ENCODE assay signal across 14 cellular contexts in genomic region chr9:135928074-135928730, GRCh38. TPM values are rescaled to one million over a fixed set of nuclear protein-coding genes. Genes with fewer than 3 reads are reported as not detected.
DNase-seq lines count a peak whose midpoint lies in the region; ATAC-seq and TF ChIP-seq lines count a peak whose summit lies in the region.
"Had no signal": no experiment of that assay in that cellular context is flagged by ENCODE, and none has a peak within 500 bp of the region (broad histone marks: within the 10 kb centered on the region; RNA-seq: fewer than 3 reads in every experiment).

No MANE protein-coding gene starts in this region.

- no peak overlapping the region for H3K4me2 ChIP-seq in H9 (ENCODE audit: insufficient read depth, insufficient read length, low read length)

- H3K56ac ChIP-seq in H9 (ENCODE audit: insufficient read length, low read depth, low read length), result no peak overlapping the region

- H3K36me3 ChIP-seq in NT2/D1 (ENCODE audit: insufficient read depth, insufficient read length, low read length), result peaks cover 52% of the 10 kb centered on the region
- H3K36me3 ChIP-seq in endodermal cell (ENCODE audit: control insufficient read depth, insufficient read depth, low read length), result peaks cover 15% of the 10 kb centered on the region

- no peak overlapping the region for H3K18ac ChIP-seq in H9 (ENCODE audit: insufficient read length, low read depth, low read length)

- H3K27me3 Mint-ChIP-seq in H9 (ENCODE audit: low read depth), result no peaks in the 10 kb centered on the region
- H3K27me3 Mint-ChIP-seq in endodermal cell (ENCODE audit: insufficient read depth), result no peaks in the 10 kb centered on the region
- no peaks in the 10 kb centered on the region for H3K27me3 Mint-ChIP-seq in progenitor cell of endocrine pancreas
- H3K27me3 Mint-ChIP-seq in activated T-cell treated with anti-CD3 and anti-CD28 coated beads, Interleukin-2, amount 50 U/mL, for 4 hours (ENCODE audit: low read depth), result no peaks in the 10 kb centered on the region
- H3K27me3 Mint-ChIP-seq: B cell had no signal

- H3K9me3 ChIP-seq in H9 (ENCODE audit: control insufficient read depth, low read depth, low read length), result no peaks in the 10 kb centered on the region
- no peaks in the 10 kb centered on the region for H3K9me3 ChIP-seq in NT2/D1 (ENCODE audit: insufficient read depth, low read length)
- no peaks in the 10 kb centered on the region for H3K9me3 ChIP-seq in endodermal cell (ENCODE audit: control insufficient read depth, low read length)

- no peak overlapping the region for H2BK5ac ChIP-seq in H9 (ENCODE audit: insufficient read length, low read length)

- H3K9ac ChIP-seq in H9 (ENCODE audit: extremely low read depth, insufficient read length, low read length), result no peak overlapping the region
- peak overlapping the region; percentile 11 for H3K9ac ChIP-seq in NT2/D1 (ENCODE audit: insufficient read length, low read depth)
- no peak overlapping the region for H3K9ac ChIP-seq in endodermal cell (ENCODE audit: extremely low read depth, low read length, poor library complexity, severe bottlenecking)

- H2BK12ac ChIP-seq in H9 (ENCODE audit: insufficient read length, low read depth, low read length), result no peak overlapping the region

- H3K23ac ChIP-seq in H9 (ENCODE audit: insufficient read length, low read depth, low read length), result no peak overlapping the region

- no peak overlapping the region for H3T11ph ChIP-seq in H9 (ENCODE audit: low read length)

- no peaks in the 10 kb centered on the region for H4K20me1 ChIP-seq in H9 (ENCODE audit: control insufficient read depth, insufficient read depth, insufficient read length)

- peaks cover 0 to 10% of the 10 kb centered on the region in 2 experiments; a peak in 3 of 4 replicates for H3K4me1 Mint-ChIP-seq in H9
- H3K4me1 Mint-ChIP-seq in endodermal cell, result no peaks in the 10 kb centered on the region
- H3K4me1 Mint-ChIP-seq in progenitor cell of endocrine pancreas (ENCODE audit: low read depth), result no peaks in the 10 kb centered on the region
- H3K4me1 Mint-ChIP-seq in activated T-cell treated with anti-CD3 and anti-CD28 coated beads, Interleukin-2, amount 50 U/mL, for 4 hours (ENCODE audit: low read depth), result peaks cover 32% of the 10 kb centered on the region
- H3K4me1 Mint-ChIP-seq: B cell had no signal

- H3K36me3 Mint-ChIP-seq in H9 (ENCODE audit: insufficient read depth in 1 of 3, low read depth in 3 of 3) (peaks cover 16 to 40% (median 35%) of the 10 kb centered on the region in 3 experiments; a peak in 6 of 7 replicates), endodermal cell (ENCODE audit: low read depth) (peaks cover 40% of the 10 kb centered on the region), progenitor cell of endocrine pancreas (ENCODE audit: insufficient read depth) (peaks cover 7% of the 10 kb centered on the region)
- H3K36me3 Mint-ChIP-seq in activated T-cell treated with anti-CD3 and anti-CD28 coated beads, Interleukin-2, amount 50 U/mL, for 4 hours (ENCODE audit: insufficient read depth), result peaks cover 18% of the 10 kb centered on the region

- no peaks in the 10 kb centered on the region for H3K23me2 ChIP-seq in H9 (ENCODE audit: insufficient read length, low read depth, low read length, poor library complexity, severe bottlenecking)

- no peak overlapping the region for H2BK15ac ChIP-seq in H9 (ENCODE audit: low read depth, low read length)

- H3K4ac ChIP-seq in H9 (ENCODE audit: low read depth, low read length), result no peak overlapping the region

- no peaks in the 10 kb centered on the region for H3K4me1 ChIP-seq in H9 (ENCODE audit: insufficient read depth, low read length)
- H3K4me1 ChIP-seq in NT2/D1 (ENCODE audit: insufficient read depth, insufficient read length), result peaks cover 15% of the 10 kb centered on the region
- no peaks in the 10 kb centered on the region for H3K4me1 ChIP-seq in endodermal cell (ENCODE audit: control insufficient read depth, insufficient read depth, low read length)

- H4K91ac ChIP-seq in H9 (ENCODE audit: insufficient read length, low read depth, low read length), result no peak overlapping the region

- H3K4me3 Mint-ChIP-seq in H9 (peak overlapping the region in 1 of 2 experiments; percentile 12; a peak in 1 of 5 replicates), endodermal cell (no peak overlapping the region), progenitor cell of endocrine pancreas (ENCODE audit: low read depth) (no peak overlapping the region)
- no peak overlapping the region for H3K4me3 Mint-ChIP-seq in activated T-cell treated with anti-CD3 and anti-CD28 coated beads, Interleukin-2, amount 50 U/mL, for 4 hours
- H3K4me3 Mint-ChIP-seq: B cell; CD8-positive, alpha-beta T cell had no signal

- H3K27ac ChIP-seq in H9 (ENCODE audit: insufficient read length, low read depth, low read length) (no peak overlapping the region), endodermal cell (ENCODE audit: low read depth, low read length) (no peak overlapping the region)
- H3K27ac ChIP-seq: SK-N-MC had no signal

- H2BK20ac ChIP-seq in H9 (ENCODE audit: low read depth, low read length, poor library complexity, severe bottlenecking), result no peak overlapping the region

- H4K8ac ChIP-seq in H9 (replicated peaks; ENCODE audit: insufficient read length, low read depth, low read length), result no peak overlapping the region

- H3K27ac Mint-ChIP-seq in H9, result peak overlapping the region; percentile 11 to 81 (median 13); a peak in 2 of 7 replicates
- peak overlapping the region; percentile 31 for H3K27ac Mint-ChIP-seq in endodermal cell
- H3K27ac Mint-ChIP-seq in progenitor cell of endocrine pancreas, result peak overlapping the region; percentile 10
- H3K27ac Mint-ChIP-seq: B cell; CD8-positive, alpha-beta T cell had no signal

- H3K9me3 Mint-ChIP-seq in H9, result no peaks in the 10 kb centered on the region
- no peaks in the 10 kb centered on the region for H3K9me3 Mint-ChIP-seq in endodermal cell
- H3K9me3 Mint-ChIP-seq in progenitor cell of endocrine pancreas (ENCODE audit: low read depth), result no peaks in the 10 kb centered on the region
- no peaks in the 10 kb centered on the region for H3K9me3 Mint-ChIP-seq in activated T-cell treated with anti-CD3 and anti-CD28 coated beads, Interleukin-2, amount 50 U/mL, for 4 hours
- H3K9me3 Mint-ChIP-seq: CD8-positive, alpha-beta T cell had no signal

- no peak overlapping the region for H2AFZ ChIP-seq in H9 (ENCODE audit: low read length)

- H2BK120ac ChIP-seq in H9 (ENCODE audit: low read depth, low read length, poor library complexity, severe bottlenecking), result no peak overlapping the region

- H3K4me3 ChIP-seq in NT2/D1 (ENCODE audit: insufficient read length, low read depth) (no peak overlapping the region), endodermal cell (ENCODE audit: low read length) (no peak overlapping the region)
- H3K4me3 ChIP-seq: SK-N-MC had no signal

- no CpG with 5 or more reads among the region's 23 CpGs for WGBS in H9 (ENCODE audit: extremely low coverage, insufficient read length, low lambda C conversion rate)
- WGBS in endodermal cell (ENCODE audit: insufficient coverage in 1 of 2, insufficient read length in 1 of 2), 2 experiments, result 91 to 98% methylated on average over 15 to 23 of the region's 23 CpGs

- no peaks in the 10 kb centered on the region for H3K79me2 ChIP-seq in H9 (ENCODE audit: insufficient read depth, low read length)

- no peaks in the 10 kb centered on the region for H3K27me3 ChIP-seq in H9 (ENCODE audit: insufficient read depth, low read length)
- H3K27me3 ChIP-seq in NT2/D1 (ENCODE audit: insufficient read depth, insufficient read length), result no peaks in the 10 kb centered on the region
- no peaks in the 10 kb centered on the region for H3K27me3 ChIP-seq in endodermal cell (ENCODE audit: control insufficient read depth, insufficient read depth, low read length, poor library complexity, severe bottlenecking)

- no peak for DNase-seq in H9
- no peak for DNase-seq in NT2/D1 (ENCODE audit: low read depth, low spot score)
- no peak for DNase-seq in endodermal cell
- DNase-seq in progenitor cell of endocrine pancreas (ENCODE audit: low spot score, unreplicated experiment), result no peak
- DNase-seq in activated T-cell treated with anti-CD3 and anti-CD28 coated beads, Interleukin-2, amount 50 U/mL, for 4 hours, result no peak
- DNase-seq in NCI-H510A (lab: John Stamatoyannopoulos, UW), result no peak
- DNase-seq: CD8-positive, alpha-beta T cell; KBM-7; NCI-H1417 treated with DMSO at 0.1 percent for 48 hours; NCI-H2029 treated with DMSO at 0.1 percent for 48 hours; NCI-H524 had no signal

- TF ChIP-seq CTCF in H9 (conservative IDR thresholded peaks at IDR 0.05) (no peak), endodermal cell (conservative IDR thresholded peaks at IDR 0.05) (no peak), progenitor cell of endocrine pancreas (IDR thresholded peaks at IDR 0.05; ENCODE audit: unreplicated experiment) (no peak)

- H4K5ac ChIP-seq in H9 (ENCODE audit: insufficient read length, low read depth, low read length), result no peak overlapping the region

- no peak for ATAC-seq in GM18870 (IDR thresholded peaks at IDR 0.05; ENCODE audit: unreplicated experiment)
- ATAC-seq in activated T-cell treated with anti-CD3 and anti-CD28 coated beads, Interleukin-2, amount 50 U/mL, for 4 hours, result no peak
- ATAC-seq: CD8-positive, alpha-beta T cell had no signal

- H2AK5ac ChIP-seq in H9 (ENCODE audit: insufficient read length, low read length), result no peak overlapping the region

- H3K79me1 ChIP-seq in H9 (ENCODE audit: insufficient read depth, low read depth, low read length, poor library complexity, severe bottlenecking), result no peaks in the 10 kb centered on the region

- no peak overlapping the region for H3K14ac ChIP-seq in H9 (ENCODE audit: insufficient read depth, low read length)

RNA-seq across cellular contexts. Expression of gene CAMSAP1, which starts 20.9 kb away (rescaled TPM):
- total RNA-seq in H9 (2021), result 43.6 and 52.7 TPM in 2 replicates
- total RNA-seq in endodermal cell, result 10 to 100 TPM; 40.1 to 43.1 TPM
- polyA plus RNA-seq in endodermal cell (2013, experiment 1 of 2), result 36.8 TPM
- polyA plus RNA-seq in endodermal cell (2013, experiment 2 of 2), result 37.7 TPM
- total RNA-seq in progenitor cell of endocrine pancreas, result 80.6 and 82.2 TPM in 2 replicates
- total RNA-seq in activated T-cell treated with anti-CD3 and anti-CD28 coated beads, Interleukin-2, amount 50 U/mL, for 4 hours, result 10 to 100 TPM; 26.7 to 37.4 (median 29.2) TPM

RNA-seq across cellular contexts. Expression of gene UBAC1, which starts 33.0 kb away (rescaled TPM):
- total RNA-seq in H9 (2021) (46.3 and 47.5 TPM in 2 replicates), endodermal cell (10 to 100 TPM; 47.9 to 48.4 TPM), progenitor cell of endocrine pancreas (31.4 and 34.2 TPM in 2 replicates)
- polyA plus RNA-seq in endodermal cell (2013, experiment 1 of 2), result 43.3 TPM
- 38.8 TPM for polyA plus RNA-seq in endodermal cell (2013, experiment 2 of 2)
- total RNA-seq in activated T-cell treated with anti-CD3 and anti-CD28 coated beads, Interleukin-2, amount 50 U/mL, for 4 hours, result 10 to 100 TPM; 30.4 to 33.4 (median 31.4) TPM
